In genomic region chr7:155514296-155514695, GRCh38 we compare ENCODE assay signal across 33 cellular contexts. TPM values are rescaled to one million over a fixed set of nuclear protein-coding genes. Genes with fewer than 3 reads are reported as not detected.
"Had no signal": no experiment of that assay in that cellular context is flagged by ENCODE, and none has a peak within 500 bp of the region (broad histone marks: within the 10 kb centered on the region; RNA-seq: fewer than 3 reads in every experiment).

No MANE protein-coding gene starts in this region.

- H3K27me3 ChIP-seq: testis had no signal

- H3K27ac ChIP-seq: stomach, suprapubic skin, testis, thoracic aorta, thyroid gland, tibial artery, tibial nerve, transverse colon, upper lobe of left lung, upper lobe of right lung, uterus, vagina had no signal

- H3K4me3 Mint-ChIP-seq: stimulated activated effector memory CD8-positive, alpha-beta T cell treated with anti-CD3 and anti-CD28 coated beads, Interleukin-12 subunit alpha, Interleukin-12 subunit beta, amount 100 ng/mL, for 72 hours; stimulated activated memory B cell treated with anti-CD40 and anti-IgM and Interleukin-4, amounts not matched to agents 10 μg/mL and 1 μg/mL and 100 μg/mL, for 72 hours; stimulated activated naive B cell treated with anti-CD40 and anti-IgM and Interleukin-4, amounts not matched to agents 10 μg/mL and 1 μg/mL and 100 μg/mL, for 72 hours; stimulated activated naive CD8-positive, alpha-beta T cell treated with anti-CD3 and anti-CD28 coated beads, Interleukin-15, amount 100 ng/mL, for 72 hours; stimulated activated naive CD8-positive, alpha-beta T cell treated with anti-CD3 and anti-CD28 coated beads, Interleukin-15, Interleukin-2, amounts not matched to agents 100 ng/mL and 50 ng/mL, for 24 hours; type B pancreatic cell had no signal

- FAIRE-seq: urothelium cell line had no signal

- ATAC-seq: stimulated activated effector memory CD8-positive, alpha-beta T cell treated with anti-CD3 and anti-CD28 coated beads, Interleukin-12 subunit alpha, Interleukin-12 subunit beta, amount 100 ng/mL, for 72 hours; stimulated activated memory B cell treated with anti-CD40 and anti-IgM and Interleukin-4, amounts not matched to agents 10 μg/mL and 1 μg/mL and 100 μg/mL, for 72 hours; stimulated activated naive B cell treated with anti-CD40 and anti-IgM and Interleukin-4, amounts not matched to agents 10 μg/mL and 1 μg/mL and 100 μg/mL, for 72 hours; stimulated activated naive CD8-positive, alpha-beta T cell treated with anti-CD3 and anti-CD28 coated beads, Interleukin-15, amount 100 ng/mL, for 72 hours; stimulated activated naive CD8-positive, alpha-beta T cell treated with anti-CD3 and anti-CD28 coated beads, Interleukin-15, Interleukin-2, amounts not matched to agents 100 U/mL and 50 U/mL, for 24 hours had no signal

- H3K27ac Mint-ChIP-seq: stimulated activated effector memory CD8-positive, alpha-beta T cell treated with anti-CD3 and anti-CD28 coated beads, Interleukin-12 subunit alpha, Interleukin-12 subunit beta, amount 100 ng/mL, for 72 hours; stimulated activated memory B cell treated with anti-CD40 and anti-IgM and Interleukin-4, amounts not matched to agents 10 μg/mL and 1 μg/mL and 100 μg/mL, for 72 hours; stimulated activated naive B cell treated with anti-CD40 and anti-IgM and Interleukin-4, amounts not matched to agents 10 μg/mL and 1 μg/mL and 100 μg/mL, for 72 hours; stimulated activated naive CD8-positive, alpha-beta T cell treated with anti-CD3 and anti-CD28 coated beads, Interleukin-15, amount 100 ng/mL, for 72 hours; stimulated activated naive CD8-positive, alpha-beta T cell treated with anti-CD3 and anti-CD28 coated beads, Interleukin-15, Interleukin-2, amounts not matched to agents 100 ng/mL and 50 ng/mL, for 24 hours; type B pancreatic cell had no signal

- H3K9me3 Mint-ChIP-seq: stimulated activated effector memory CD8-positive, alpha-beta T cell treated with anti-CD3 and anti-CD28 coated beads, Interleukin-12 subunit alpha, Interleukin-12 subunit beta, amount 100 ng/mL, for 72 hours; stimulated activated naive CD8-positive, alpha-beta T cell treated with anti-CD3 and anti-CD28 coated beads, Interleukin-15, amount 100 ng/mL, for 72 hours; stimulated activated naive CD8-positive, alpha-beta T cell treated with anti-CD3 and anti-CD28 coated beads, Interleukin-15, Interleukin-2, amounts not matched to agents 100 ng/mL and 50 ng/mL, for 24 hours; type B pancreatic cell had no signal

- H3K4me3 ChIP-seq: stomach, suprapubic skin, testis, thoracic aorta, thyroid gland, tibial artery, tibial nerve, transverse colon, upper lobe of left lung, upper lobe of right lung, uterus, vagina had no signal

- H3K4me1 ChIP-seq: testis, thyroid gland, uterus had no signal

- H3K9me3 ChIP-seq: suprapubic skin, testis, thoracic aorta, thyroid gland, tibial artery, tibial nerve, transverse colon, upper lobe of left lung, upper lobe of right lung, uterus, vagina had no signal

- H3K36me3 ChIP-seq: stomach, suprapubic skin, thoracic aorta, thyroid gland, tibial artery, tibial nerve, transverse colon, upper lobe of left lung, upper lobe of right lung, uterus, vagina had no signal

- H3K36me3 Mint-ChIP-seq: type B pancreatic cell had no signal

- DNase-seq: stimulated activated CD4-positive, alpha-beta T cell treated with anti-CD3 and anti-CD28 coated beads, Interleukin-2, amount 100 ng/mL, for 48 hours; stimulated activated CD4-positive, alpha-beta T cell treated with anti-CD3 and anti-CD28 coated beads, Interleukin-4, amount 100 ng/mL, for 1 hour; stimulated activated CD4-positive, alpha-beta T cell treated with anti-CD3 and anti-CD28 coated beads, Interleukin-4, amount 100 ng/mL, for 24 hours; stimulated activated CD4-positive, alpha-beta T cell treated with anti-CD3 and anti-CD28 coated beads, Interleukin-4, amount 100 ng/mL, for 4 hours; stimulated activated CD8-positive, alpha-beta memory T cell treated with anti-CD3 and anti-CD28 coated beads, Interleukin-4, amount 100 ng/mL, for 48 hours; stimulated activated naive B cell treated with anti-CD40 and anti-IgM and Interleukin-4, amounts not matched to agents 10 μg/mL and 1 μg/mL and 100 μg/mL, for 72 hours; stimulated activated naive CD4-positive, alpha-beta T cell; stimulated activated naive CD4-positive, alpha-beta T cell treated with Interleukin-2 at 50 U/mL for 16 hours; stimulated activated naive CD8-positive, alpha-beta T cell treated with anti-CD3 and anti-CD28 coated beads, Interleukin-15, amount 100 ng/mL, for 72 hours; stimulated activated naive CD8-positive, alpha-beta T cell treated with anti-CD3 and anti-CD28 coated beads, Interleukin-15, Interleukin-2, amounts not matched to agents 100 U/mL and 50 U/mL, for 24 hours; stomach; substantia nigra; testis; thyroid gland; tibial artery; transverse colon; trophoblast cell; upper lobe of left lung; upper lobe of right lung; uterus had no signal

RNA-seq across cellular contexts. Expression of gene CNPY1, which starts 32.1 kb away (rescaled TPM):
- total RNA-seq: subcutaneous adipose tissue, suprapubic skin, thoracic aorta, thyroid gland, transverse colon, upper lobe of left lung, upper lobe of right lung, ureter, uterus, vagina had no signal
- polyA plus RNA-seq: stomach, urinary bladder had no signal

RNA-seq across cellular contexts. Expression of gene EN2, which starts 56.4 kb away (rescaled TPM):
- total RNA-seq: stomach, subcutaneous adipose tissue, temporal lobe, transverse colon, upper lobe of left lung, upper lobe of right lung, ureter, urinary bladder had no signal
